1 cellular context compared by ENCODE assay signal in genomic region chr13:62933809-62934208, GRCh38.
TF ChIP-seq lines count a peak whose summit lies in the region.

No MANE protein-coding gene starts in this region.

TF ChIP-seq in WTC11, 78 proteins besides CTCF, POLR2A, EP300 and RAD21 (continued from another document):
- TF ChIP-seq AFF4 (CRISPR knock-in tag; IDR thresholded peaks at IDR 0.05; ENCODE audit: borderline replicate concordance), result no peak
- no peak for TF ChIP-seq ZNF281 (CRISPR knock-in tag; IDR thresholded peaks at IDR 0.05)
- TF ChIP-seq E2F1 (CRISPR knock-in tag; IDR thresholded peaks at IDR 0.05), result no peak
- TF ChIP-seq ARID4B (CRISPR knock-in tag; IDR thresholded peaks at IDR 0.05; ENCODE audit: borderline replicate concordance), result no peak
